27 cellular contexts compared by ENCODE assay signal in genomic region chr4:54392459-54392858, GRCh38.
"Had no signal": no experiment of that assay in that cellular context is flagged by ENCODE, and none has a peak within 500 bp of the region (broad histone marks: within the 10 kb centered on the region; RNA-seq: fewer than 3 reads in every experiment).

No MANE protein-coding gene starts in this region.

- H3K36me3 ChIP-seq: gastroesophageal sphincter, spleen, transverse colon had no signal

- H3K4me1 Mint-ChIP-seq: activated CD4-positive, alpha-beta T cell treated with anti-CD3 and anti-CD28 coated beads, Interleukin-2, amount 10 ng/mL, durations not matched to agents 7 days and 5 days; activated naive CD4-positive, alpha-beta T cell treated with anti-CD3 and anti-CD28 coated beads, Interleukin-2, amount 10 ng/mL, durations not matched to agents 7 days and 5 days; activated naive CD8-positive, alpha-beta T cell treated with anti-CD3 and anti-CD28 coated beads, Interleukin-2, amount 10 ng/mL, durations not matched to agents 7 days and 5 days; central memory CD8-positive, alpha-beta T cell; nephron; WTC11 had no signal

- H3K4me1 ChIP-seq: gastroesophageal sphincter, spleen, testis, transverse colon had no signal

- H3K27ac ChIP-seq: gastroesophageal sphincter, spleen, testis, transverse colon had no signal

- H3K4me3 Mint-ChIP-seq: activated CD4-positive, alpha-beta memory T cell treated with anti-CD3 and anti-CD28 coated beads, Interleukin-2, amount 10 ng/mL, durations not matched to agents 7 days and 5 days; activated CD4-positive, alpha-beta T cell treated with anti-CD3 and anti-CD28 coated beads, Interleukin-2, amount 10 ng/mL, durations not matched to agents 7 days and 5 days; activated naive CD4-positive, alpha-beta T cell treated with anti-CD3 and anti-CD28 coated beads, Interleukin-2, amount 10 ng/mL, durations not matched to agents 7 days and 5 days; activated naive CD8-positive, alpha-beta T cell treated with anti-CD3 and anti-CD28 coated beads, Interleukin-2, amount 10 ng/mL, durations not matched to agents 7 days and 5 days; activated T-cell treated with anti-CD3 and anti-CD28 coated beads, Interleukin-2, amount 50 U/mL, for 24 hours; central memory CD8-positive, alpha-beta T cell; nephron; WTC11 had no signal

- H3K9me3 Mint-ChIP-seq: activated CD4-positive, alpha-beta memory T cell treated with anti-CD3 and anti-CD28 coated beads, Interleukin-2, amount 10 ng/mL, durations not matched to agents 7 days and 5 days; activated CD4-positive, alpha-beta T cell treated with anti-CD3 and anti-CD28 coated beads, Interleukin-2, amount 10 ng/mL, durations not matched to agents 7 days and 5 days; activated naive CD4-positive, alpha-beta T cell treated with anti-CD3 and anti-CD28 coated beads, Interleukin-2, amount 10 ng/mL, durations not matched to agents 7 days and 5 days; activated naive CD8-positive, alpha-beta T cell treated with anti-CD3 and anti-CD28 coated beads, Interleukin-2, amount 10 ng/mL, durations not matched to agents 7 days and 5 days had no signal

- H3K27me3 ChIP-seq: gastroesophageal sphincter, spleen, testis, transverse colon had no signal

- FAIRE-seq: colon, endometrium, kidney had no signal

- H3K36me3 Mint-ChIP-seq: activated naive CD4-positive, alpha-beta T cell treated with anti-CD3 and anti-CD28 coated beads, Interleukin-2, amount 10 ng/mL, durations not matched to agents 7 days and 5 days; activated naive CD8-positive, alpha-beta T cell treated with anti-CD3 and anti-CD28 coated beads, Interleukin-2, amount 10 ng/mL, durations not matched to agents 7 days and 5 days; WTC11 had no signal

- DNase-seq: activated CD4-positive, alpha-beta memory T cell treated with anti-CD3 and anti-CD28 coated beads, Interleukin-2, amount 10 ng/mL, durations not matched to agents 7 days and 5 days; activated CD4-positive, alpha-beta T cell treated with anti-CD3 and anti-CD28 coated beads for 1 hour; activated CD4-positive, alpha-beta T cell treated with anti-CD3 and anti-CD28 coated beads, Interleukin-2, amount 10 ng/mL, durations not matched to agents 7 days and 5 days; activated CD8-positive, alpha-beta memory T cell treated with anti-CD3 and anti-CD28 coated beads, Interleukin-2, amount 50 U/mL, for 48 hours; activated gamma-delta T cell; activated naive CD4-positive, alpha-beta T cell treated with anti-CD3 and anti-CD28 coated beads, Interleukin-2, amount 10 ng/mL, durations not matched to agents 7 days and 5 days; activated naive CD8-positive, alpha-beta T cell treated with anti-CD3 and anti-CD28 coated beads, Interleukin-2, amount 10 ng/mL, durations not matched to agents 7 days and 5 days; activated T-cell treated with anti-CD3 and anti-CD28 coated beads, Interleukin-2, amount 50 U/mL, for 24 hours; dermis blood vessel endothelial cell; effector CD4-positive, alpha-beta T cell; head of caudate nucleus; hippocampal formation; kidney; left colon; midbrain; posterior cingulate gyrus; right cardiac atrium; spleen; stimulated activated naive CD4-positive, alpha-beta T cell treated with Interleukin-2 at 50 U/mL for 16 hours; testis; transverse colon had no signal

- ATAC-seq: gastroesophageal sphincter, left colon, right cardiac atrium, WTC11 had no signal

- H3K9me3 ChIP-seq: gastroesophageal sphincter, testis, transverse colon had no signal

- H3K4me3 ChIP-seq: gastroesophageal sphincter, spleen, testis, transverse colon had no signal

- H3K27me3 Mint-ChIP-seq: activated CD4-positive, alpha-beta T cell treated with anti-CD3 and anti-CD28 coated beads, Interleukin-2, amount 10 ng/mL, durations not matched to agents 7 days and 5 days; activated naive CD8-positive, alpha-beta T cell treated with anti-CD3 and anti-CD28 coated beads, Interleukin-2, amount 10 ng/mL, durations not matched to agents 7 days and 5 days; activated T-cell treated with anti-CD3 and anti-CD28 coated beads, Interleukin-2, amount 50 U/mL, for 24 hours had no signal

- H3K27ac Mint-ChIP-seq: activated CD4-positive, alpha-beta memory T cell treated with anti-CD3 and anti-CD28 coated beads, Interleukin-2, amount 10 ng/mL, durations not matched to agents 7 days and 5 days; activated CD4-positive, alpha-beta T cell treated with anti-CD3 and anti-CD28 coated beads, Interleukin-2, amount 10 ng/mL, durations not matched to agents 7 days and 5 days; activated naive CD4-positive, alpha-beta T cell treated with anti-CD3 and anti-CD28 coated beads, Interleukin-2, amount 10 ng/mL, durations not matched to agents 7 days and 5 days; activated naive CD8-positive, alpha-beta T cell treated with anti-CD3 and anti-CD28 coated beads, Interleukin-2, amount 10 ng/mL, durations not matched to agents 7 days and 5 days; activated T-cell treated with anti-CD3 and anti-CD28 coated beads, Interleukin-2, amount 50 U/mL, for 24 hours; nephron; WTC11 had no signal
